Comparison of ENCODE assay signal across 8 cellular contexts in the genomic region with DNA sequence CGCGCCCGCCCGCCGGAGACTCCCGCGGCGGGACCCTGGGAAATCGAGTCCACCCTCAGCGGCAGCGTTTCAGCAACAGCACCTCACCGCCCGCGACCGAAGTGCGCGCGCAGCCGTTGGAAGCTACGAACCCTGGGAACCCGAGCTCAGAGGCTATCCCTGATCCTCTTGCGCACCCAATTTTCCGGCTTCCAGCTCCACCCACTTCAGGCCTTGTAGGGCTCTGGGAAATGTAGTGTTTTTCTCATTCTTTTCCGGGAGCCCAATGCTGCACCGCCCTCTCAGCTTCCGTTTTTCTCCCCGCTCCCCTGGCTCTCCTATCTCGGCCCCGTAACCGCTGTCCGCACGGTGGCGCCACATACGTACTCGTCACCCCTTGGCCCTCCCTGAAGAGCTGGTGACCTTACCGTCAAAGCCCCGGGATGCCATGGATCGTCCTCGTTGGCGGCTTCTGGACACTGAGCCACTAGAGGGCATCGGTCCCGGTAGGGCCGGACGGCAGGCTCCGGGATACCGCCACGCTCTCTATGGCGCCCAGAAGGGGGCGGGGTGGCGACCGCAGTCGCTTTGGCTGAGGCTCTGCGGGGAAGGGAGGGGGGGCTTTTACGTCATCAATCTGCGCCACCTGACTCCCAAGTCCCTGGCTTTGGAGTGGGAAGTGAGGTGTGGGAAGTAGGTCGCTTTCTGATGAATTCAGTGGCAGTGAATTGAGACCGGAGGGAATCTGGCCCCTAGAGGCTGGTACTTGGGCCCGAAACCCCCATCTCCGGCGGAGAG. TPM values are rescaled to one million over a fixed set of nuclear protein-coding genes. Genes with fewer than 3 reads are reported as not detected.
DNase-seq lines count a peak whose midpoint lies in the region; ATAC-seq lines count a peak whose summit lies in the region.

ODR4 (plus strand) TSS at position 687 of the 777 bp plus-strand sequence. CDS start 3,948 bp downstream, outside the sequence.
TPR (minus strand) TSS at position 102 of the 777 bp plus-strand sequence. CDS start 225 bp downstream, outside the sequence.

- H3K27ac ChIP-seq in epithelial cell of prostate = peak within 1 kb of the TSS; percentile 94

- H3K4me3 Mint-ChIP-seq in IgD-negative memory B cell = peak within 1 kb of the TSS; percentile 94 to 99 (median 96)

- H3K4me1 Mint-ChIP-seq in IgD-negative memory B cell = peaks cover 17 to 34% (median 21%) of the 10 kb centered on the region in 3 donors

- H3K9me3 Mint-ChIP-seq in IgD-negative memory B cell = no peaks in the 10 kb centered on the region

- H3K27ac Mint-ChIP-seq in IgD-negative memory B cell = peak within 1 kb of the TSS; percentile 92 to 99 (median 98)

- DNase-seq in DMS114 treated with DMSO at 0.1 percent for 48 hours (lab: John Stamatoyannopoulos, UW; ENCODE audit: unreplicated experiment) (peak; percentile 98), OCI-M2 (lab: John Stamatoyannopoulos, UW; ENCODE audit: unreplicated experiment) (peak; percentile 95), activated T-cell treated with anti-CD3 and anti-CD28 coated beads for 48 hours (ENCODE audit: low read depth) (peak; percentile 92), epithelial cell of prostate (ENCODE audit: low read depth, low spot score) (peak; percentile 99), mucosa of gallbladder (ENCODE audit: low spot score) (peak; percentile 98)
- peak; percentile 96 for DNase-seq in stimulated activated CD8-positive, alpha-beta memory T cell treated with anti-CD3 and anti-CD28 coated beads, Interleukin-4, amount 100 ng/mL, for 48 hours

- peak; percentile 94 for ATAC-seq in GM21528 (IDR thresholded peaks at IDR 0.05; ENCODE audit: low FRiP score, unreplicated experiment)

- peaks cover 1% of the 10 kb centered on the region for H3K27me3 Mint-ChIP-seq in IgD-negative memory B cell

- peaks cover 3% of the 10 kb centered on the region for H3K36me3 Mint-ChIP-seq in IgD-negative memory B cell

RNA-seq across cellular contexts. Expression of gene ODR4, which starts in this region (rescaled TPM):
- polyA plus RNA-seq in IgD-negative memory B cell = 6.5 TPM
- total RNA-seq in mucosa of gallbladder = 22.6 TPM

RNA-seq across cellular contexts. Expression of gene TPR, which starts in this region (rescaled TPM):
- polyA plus RNA-seq in IgD-negative memory B cell = 64.2 TPM
- total RNA-seq in mucosa of gallbladder = 75.8 TPM

Comparison
In these comparisons a context has a peak if more than half of its experiments do, and no peak if none do; other contexts are left out.
1. Peak in every context shown above with its lines: DNase-seq, ATAC-seq and H3K27ac ChIP-seq.